ENCODE assay signal across 18 cellular contexts in genomic region chr19:19686580-19686979, GRCh38. TPM values are rescaled to one million over a fixed set of nuclear protein-coding genes. Genes with fewer than 3 reads are reported as not detected.
DNase-seq lines count a peak whose midpoint lies in the region; ATAC-seq and TF ChIP-seq lines count a peak whose summit lies in the region.
"Had no signal": no experiment of that assay in that cellular context is flagged by ENCODE, and none has a peak within 500 bp of the region (broad histone marks: within the 10 kb centered on the region; RNA-seq: fewer than 3 reads in every experiment).

No MANE protein-coding gene starts in this region.

- H2AFZ ChIP-seq in GM23338: no peak overlapping the region

- peak; percentile 28 for ATAC-seq in stimulated activated naive CD8-positive, alpha-beta T cell treated with anti-CD3 and anti-CD28 coated beads, Interleukin-15, amount 100 ng/mL, for 72 hours
- ATAC-seq in stimulated activated naive CD8-positive, alpha-beta T cell treated with anti-CD3 and anti-CD28 coated beads, Interleukin-15, Interleukin-2, amounts not matched to agents 100 U/mL and 50 U/mL, for 24 hours: no peak
- no peak for ATAC-seq in GM23338
- peak; percentile 43 for ATAC-seq in activated T-helper 17 cell treated with anti-CD3 and anti-CD28 coated beads, Interleukin-2, amount 50 U/mL, for 72 hours (replicated peaks)
- ATAC-seq: CD8-positive, alpha-beta T cell; GM12878 had no signal

- no peaks in the 10 kb centered on the region for H3K27me3 ChIP-seq in GM23338 (ENCODE audit: insufficient read depth)
- H3K27me3 ChIP-seq in tibial nerve: no peaks in the 10 kb centered on the region
- H3K27me3 ChIP-seq: BLaER1 had no signal

- peaks cover 5% of the 10 kb centered on the region; the same call in 1 of the 2 replicates for H4K20me1 ChIP-seq in GM23338 (replicated peaks; ENCODE audit: insufficient read depth)
- H4K20me1 ChIP-seq: BLaER1 had no signal

- H3K79me2 ChIP-seq in GM23338 (replicated peaks; ENCODE audit: insufficient read depth): no peaks in the 10 kb centered on the region

- no peak overlapping the region for H3K4me2 ChIP-seq in GM23338
- H3K4me2 ChIP-seq: BLaER1 had no signal

- H3K27ac ChIP-seq in GM23338 (ENCODE audit: low read depth) (peak overlapping the region; percentile 39; the same call in 1 of the 2 replicates), tibial nerve (no peak overlapping the region)
- H3K27ac ChIP-seq: BLaER1 had no signal

- H3K4me1 ChIP-seq in GM23338 (ENCODE audit: insufficient read depth) (no peaks in the 10 kb centered on the region), tibial nerve (no peaks in the 10 kb centered on the region)
- H3K4me1 ChIP-seq: BLaER1 had no signal

- H3K36me3 ChIP-seq in GM23338 (ENCODE audit: insufficient read depth) (peaks cover 8% of the 10 kb centered on the region; the same call in 1 of the 2 replicates), tibial nerve (peaks cover 0 to 50% (median 0%) of the 10 kb centered on the region in 3 donors)

- WGBS in tibial nerve, 2 donors: 94 to 96% methylated on average over 6 of the region's 6 CpGs

- H3F3A ChIP-seq in GM23338 (replicated peaks; ENCODE audit: low read depth): 0 out of 2 replicates have a peak, but pooled peaks cover 6% of the 10 kb centered on the region

- TF ChIP-seq POLR2A in tibial nerve (IDR thresholded peaks at IDR 0.05): no peak

- H3K4me3 ChIP-seq in GM23338: no peak overlapping the region
- H3K4me3 ChIP-seq in tibial nerve: no peak overlapping the region
- H3K4me3 ChIP-seq: BLaER1, GM12878 had no signal

- H3K4me1 Mint-ChIP-seq in stimulated activated naive CD8-positive, alpha-beta T cell treated with anti-CD3 and anti-CD28 coated beads, Interleukin-15, amount 100 ng/mL, for 72 hours: no peaks in the 10 kb centered on the region
- H3K4me1 Mint-ChIP-seq in GM23338: no peaks in the 10 kb centered on the region
- H3K4me1 Mint-ChIP-seq in activated T-helper 17 cell treated with anti-CD3 and anti-CD28 coated beads, Interleukin-2, amount 50 U/mL, for 72 hours: no peaks in the 10 kb centered on the region
- H3K4me1 Mint-ChIP-seq: CD14-positive monocyte, H9 had no signal

- H3K9me2 ChIP-seq in GM23338 (ENCODE audit: insufficient read depth): no peaks in the 10 kb centered on the region

- H3K4me3 Mint-ChIP-seq in stimulated activated naive CD8-positive, alpha-beta T cell treated with anti-CD3 and anti-CD28 coated beads, Interleukin-15, amount 100 ng/mL, for 72 hours: no peak overlapping the region
- H3K4me3 Mint-ChIP-seq in GM23338: no peak overlapping the region
- no peak overlapping the region for H3K4me3 Mint-ChIP-seq in activated T-helper 17 cell treated with anti-CD3 and anti-CD28 coated beads, Interleukin-2, amount 50 U/mL, for 72 hours
- H3K4me3 Mint-ChIP-seq: CD14-positive monocyte; CD8-positive, alpha-beta T cell; H9 had no signal

- TF ChIP-seq CTCF in GM23338 (conservative IDR thresholded peaks at IDR 0.05; ENCODE audit: low read depth in 2 of 2): no peak
- no peak for TF ChIP-seq CTCF in tibial nerve (IDR thresholded peaks at IDR 0.05)

- no peak for TF ChIP-seq EP300 in tibial nerve (IDR thresholded peaks at IDR 0.05)

- no peaks in the 10 kb centered on the region for H3K27me3 Mint-ChIP-seq in stimulated activated naive CD8-positive, alpha-beta T cell treated with anti-CD3 and anti-CD28 coated beads, Interleukin-15, amount 100 ng/mL, for 72 hours
- peaks cover 3% of the 10 kb centered on the region for H3K27me3 Mint-ChIP-seq in GM23338 (ENCODE audit: insufficient read depth, low read depth, poor library complexity)
- no peaks in the 10 kb centered on the region for H3K27me3 Mint-ChIP-seq in activated T-helper 17 cell treated with anti-CD3 and anti-CD28 coated beads, Interleukin-2, amount 50 U/mL, for 72 hours

- no peak for DNase-seq in stimulated activated naive CD8-positive, alpha-beta T cell treated with anti-CD3 and anti-CD28 coated beads, Interleukin-15, amount 100 ng/mL, for 72 hours
- no peak for DNase-seq in stimulated activated naive CD8-positive, alpha-beta T cell treated with anti-CD3 and anti-CD28 coated beads, Interleukin-15, Interleukin-2, amounts not matched to agents 100 U/mL and 50 U/mL, for 24 hours
- DNase-seq in GM23338 (ENCODE audit: low spot score) (no peak), tibial nerve (ENCODE audit: low spot score in 2 of 2) (no peak), NCI-H2171 (lab: John Stamatoyannopoulos, UW) (no peak), AG20443 (ENCODE audit: low spot score) (no peak)
- DNase-seq: ACHN; AML-193; Calu3; CD8-positive, alpha-beta T cell; DMS79 treated with DMSO at 0.1 percent for 48 hours; EL; H9; IMR-90 had no signal

- H3K9me3 Mint-ChIP-seq in stimulated activated naive CD8-positive, alpha-beta T cell treated with anti-CD3 and anti-CD28 coated beads, Interleukin-15, amount 100 ng/mL, for 72 hours: peaks cover 15 to 33% of the 10 kb centered on the region in 2 donors
- H3K9me3 Mint-ChIP-seq in GM23338: peaks cover 6% of the 10 kb centered on the region
- H3K9me3 Mint-ChIP-seq in activated T-helper 17 cell treated with anti-CD3 and anti-CD28 coated beads, Interleukin-2, amount 50 U/mL, for 72 hours: peaks cover 9% of the 10 kb centered on the region

- peaks cover 0 to 52% (median 3%) of the 10 kb centered on the region in 4 donors for H3K9me3 ChIP-seq in tibial nerve

- peaks cover 36% of the 10 kb centered on the region for H3K36me3 Mint-ChIP-seq in GM23338 (ENCODE audit: low read depth)
- H3K36me3 Mint-ChIP-seq in activated T-helper 17 cell treated with anti-CD3 and anti-CD28 coated beads, Interleukin-2, amount 50 U/mL, for 72 hours (ENCODE audit: low read depth): peaks cover 22% of the 10 kb centered on the region

- peak overlapping the region in 1 of 2 donors; percentile 23 for H3K27ac Mint-ChIP-seq in stimulated activated naive CD8-positive, alpha-beta T cell treated with anti-CD3 and anti-CD28 coated beads, Interleukin-15, amount 100 ng/mL, for 72 hours
- H3K27ac Mint-ChIP-seq in GM23338: no peak overlapping the region
- H3K27ac Mint-ChIP-seq in activated T-helper 17 cell treated with anti-CD3 and anti-CD28 coated beads, Interleukin-2, amount 50 U/mL, for 72 hours: no peak overlapping the region
- H3K27ac Mint-ChIP-seq: CD8-positive, alpha-beta T cell; H9 had no signal

TF ChIP-seq in GM23338, 12 proteins besides CTCF, POLR2A, EP300 and RAD21 (continues in another document):
- TF ChIP-seq CREB1 (CRISPR knock-in tag; IDR thresholded peaks at IDR 0.05; ENCODE audit: low read depth) (no peak), EZH2 (IDR thresholded peaks at IDR 0.05; ENCODE audit: low read depth, unreplicated experiment) (no peak), STAT1 (IDR thresholded peaks at IDR 0.05; ENCODE audit: unreplicated experiment) (no peak), POLR2AphosphoS5 (IDR thresholded peaks at IDR 0.05; ENCODE audit: low read depth) (no peak)

RNA-seq across cellular contexts. Expression of gene ZNF101, which starts 17.9 kb away (rescaled TPM):
- total RNA-seq in GM23338 (2014; rRNA removed; shearing (Covaris generic)): 46.4 and 51.0 TPM in 2 replicates
- 47.9 and 52.9 TPM in 2 replicates for polyA plus RNA-seq in GM23338 (2016; fragmentation: Nextera tagmentation; extraction: Ambion mirVana)
- 10 to 100 TPM; 57.0 to 70.7 TPM for total RNA-seq in activated T-helper 17 cell treated with anti-CD3 and anti-CD28 coated beads, Interleukin-2, amount 50 U/mL, for 72 hours
- total RNA-seq in tibial nerve: 10 to 100 TPM in 2 of 4 donors, 1 to 10 TPM in 2; 4.0 to 12.0 (median 10.5) TPM

RNA-seq across cellular contexts. Expression of gene ATP13A1, which starts 23.1 kb away (rescaled TPM):
- total RNA-seq in GM23338 (2014; rRNA removed; shearing (Covaris generic)): 109 and 307 TPM in 2 replicates
- 38.1 and 41.5 TPM in 2 replicates for polyA plus RNA-seq in GM23338 (2016; fragmentation: Nextera tagmentation; extraction: Ambion mirVana)
- total RNA-seq in activated T-helper 17 cell treated with anti-CD3 and anti-CD28 coated beads, Interleukin-2, amount 50 U/mL, for 72 hours: 10 to 100 TPM; 47.8 to 79.6 TPM
- 100 to 1,000 TPM; 312 to 705 (median 344) TPM for total RNA-seq in tibial nerve

RNA-seq across cellular contexts. Expression of gene GMIP, which starts 43.1 kb away (rescaled TPM):
- total RNA-seq in GM23338 (2014; rRNA removed; shearing (Covaris generic)): 19.8 and 22.1 TPM in 2 replicates
- 5.1 and 6.2 TPM in 2 replicates for polyA plus RNA-seq in GM23338 (2016; fragmentation: Nextera tagmentation; extraction: Ambion mirVana)
- total RNA-seq in activated T-helper 17 cell treated with anti-CD3 and anti-CD28 coated beads, Interleukin-2, amount 50 U/mL, for 72 hours: 100 to 1,000 TPM in 1 of 2 donors, 10 to 100 TPM in 1; 79.9 to 100 TPM
- total RNA-seq in tibial nerve: 10 to 100 TPM in 3 of 4 donors, 1 to 10 TPM in 1; 8.8 to 35.1 (median 15.6) TPM

RNA-seq across cellular contexts. Expression of gene ZNF14, which starts 46.3 kb away (rescaled TPM):
- 9.4 and 10.2 TPM in 2 replicates for total RNA-seq in GM23338 (2014; rRNA removed; shearing (Covaris generic))
- 3.0 and 4.6 TPM in 2 replicates for polyA plus RNA-seq in GM23338 (2016; fragmentation: Nextera tagmentation; extraction: Ambion mirVana)
- total RNA-seq in activated T-helper 17 cell treated with anti-CD3 and anti-CD28 coated beads, Interleukin-2, amount 50 U/mL, for 72 hours: 10 to 100 TPM in 1 of 2 donors, 1 to 10 TPM in 1; 4.7 to 10.9 TPM
- 10 to 100 TPM; 12.0 to 14.2 (median 13.3) TPM for total RNA-seq in tibial nerve

RNA-seq across cellular contexts. Expression of gene LPAR2, which starts 58.6 kb away (rescaled TPM):
- total RNA-seq in GM23338 (2014; rRNA removed; shearing (Covaris generic)): 49.5 and 63.1 TPM in 2 replicates
- 35.8 and 39.4 TPM in 2 replicates for polyA plus RNA-seq in GM23338 (2016; fragmentation: Nextera tagmentation; extraction: Ambion mirVana)
- total RNA-seq in activated T-helper 17 cell treated with anti-CD3 and anti-CD28 coated beads, Interleukin-2, amount 50 U/mL, for 72 hours: 10 to 100 TPM; 46.3 to 85.6 TPM
- total RNA-seq in tibial nerve: 1 to 10 TPM in 3 of 4 donors, under 1 TPM in 1; 0.39 to 3.0 (median 1.8) TPM

Comparison
In these comparisons a context has a peak if more than half of its experiments do, and no peak if none do; other contexts are left out.
1. ATAC-seq: peak in stimulated activated naive CD8-positive, alpha-beta T cell treated with anti-CD3 and anti-CD28 coated beads, Interleukin-15, amount 100 ng/mL, for 72 hours (single experiment) and activated T-helper 17 cell treated with anti-CD3 and anti-CD28 coated beads, Interleukin-2, amount 50 U/mL, for 72 hours (single experiment); none in stimulated activated naive CD8-positive, alpha-beta T cell treated with anti-CD3 and anti-CD28 coated beads, Interleukin-15, Interleukin-2, amounts not matched to agents 100 U/mL and 50 U/mL, for 24 hours (single experiment) and GM23338 (single experiment).